In the genomic region with DNA sequence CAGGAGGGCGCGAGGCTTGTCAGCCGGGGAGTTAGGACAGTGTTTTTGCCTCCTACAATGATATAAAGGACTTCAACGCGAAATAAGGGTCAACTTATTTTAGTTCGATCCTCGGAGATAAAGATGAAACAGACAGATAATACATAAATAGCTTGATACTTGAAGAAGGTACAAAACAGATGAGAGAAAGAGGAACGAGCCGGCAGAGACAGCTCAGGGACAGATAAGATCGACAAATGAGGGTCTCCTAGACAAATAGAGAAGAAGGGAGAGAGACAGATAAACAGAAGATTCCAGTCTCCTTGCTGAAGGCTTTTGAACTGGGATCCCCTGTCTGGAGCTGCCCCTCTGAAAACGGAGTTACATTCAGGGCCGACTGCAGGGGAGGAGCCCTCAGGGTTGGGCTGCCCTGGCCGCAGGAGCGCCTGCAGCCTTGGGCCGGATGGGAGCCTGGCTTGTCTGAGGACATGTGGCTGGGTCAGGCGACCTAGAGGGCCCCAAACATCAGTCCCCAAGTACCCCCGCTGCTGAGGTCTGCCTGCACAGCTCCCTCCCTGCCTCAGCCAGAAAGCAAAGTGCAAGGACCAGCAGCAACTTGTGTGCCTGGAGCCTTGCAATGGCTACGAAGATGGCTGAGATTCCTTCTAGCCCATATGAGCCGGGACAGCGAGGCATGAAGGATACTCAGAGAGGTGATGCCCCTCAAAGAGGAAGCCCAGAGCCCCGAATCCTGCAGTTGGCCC, we compare ENCODE assay signal across 12 cellular contexts. TPM values are rescaled to one million over a fixed set of nuclear protein-coding genes. Genes with fewer than 3 reads are reported as not detected.
DNase-seq lines count a peak whose midpoint lies in the region; ATAC-seq and TF ChIP-seq lines count a peak whose summit lies in the region.
"Had no signal": no experiment of that assay in that cellular context is flagged by ENCODE, and none has a peak within 500 bp of the region (broad histone marks: within the 10 kb centered on the region; RNA-seq: fewer than 3 reads in every experiment).

No MANE protein-coding gene starts in this region.

- H3K36me3 Mint-ChIP-seq in T-helper 1 cell treated with Interleukin-12 subunit alpha and Interleukin-12 subunit beta and Interleukin-4 antibody, amounts not matched to agents 30 μg/mL and 1 μg/mL, for 36 hours (ENCODE audit: low read depth): peaks cover 4% of the 10 kb centered on the region
- H3K36me3 Mint-ChIP-seq in IgD-negative memory B cell (no peaks in the 10 kb centered on the region), osteocyte (ENCODE audit: unreplicated experiment) (peaks cover 3% of the 10 kb centered on the region)
- H3K36me3 Mint-ChIP-seq in activated naive CD8-positive, alpha-beta T cell treated with anti-CD3 and anti-CD28 coated beads for 36 hours: peaks cover 2% of the 10 kb centered on the region

- H3K27ac Mint-ChIP-seq in T-helper 1 cell treated with Interleukin-12 subunit alpha and Interleukin-12 subunit beta and Interleukin-4 antibody, amounts not matched to agents 30 μg/mL and 1 μg/mL, for 36 hours: peak overlapping the region; percentile 69
- H3K27ac Mint-ChIP-seq in IgD-negative memory B cell: peak overlapping the region; percentile 76 to 99 (median 98)
- H3K27ac Mint-ChIP-seq in activated naive CD8-positive, alpha-beta T cell treated with anti-CD3 and anti-CD28 coated beads for 36 hours: no peak overlapping the region
- H3K27ac Mint-ChIP-seq in osteocyte (ENCODE audit: unreplicated experiment): no peak overlapping the region

- peaks cover 80% of the 10 kb centered on the region for H3K27me3 Mint-ChIP-seq in T-helper 1 cell treated with Interleukin-12 subunit alpha and Interleukin-12 subunit beta and Interleukin-4 antibody, amounts not matched to agents 30 μg/mL and 1 μg/mL, for 36 hours (ENCODE audit: low read depth)
- H3K27me3 Mint-ChIP-seq in IgD-negative memory B cell: peaks cover 63% of the 10 kb centered on the region
- H3K27me3 Mint-ChIP-seq in activated naive CD8-positive, alpha-beta T cell treated with anti-CD3 and anti-CD28 coated beads for 36 hours: peaks cover 82% of the 10 kb centered on the region
- H3K27me3 Mint-ChIP-seq in osteocyte (ENCODE audit: unreplicated experiment): peaks cover 73% of the 10 kb centered on the region

- ATAC-seq in HG02763 (IDR thresholded peaks at IDR 0.05; ENCODE audit: unreplicated experiment): no peak

- DNase-seq in T-helper 1 cell: no peak
- DNase-seq in activated naive CD8-positive, alpha-beta T cell treated with anti-CD3 and anti-CD28 coated beads for 36 hours: no peak
- no peak for DNase-seq in osteocyte (ENCODE audit: extremely low spot score, unreplicated experiment)
- DNase-seq in NOMO-1 treated with DMSO at 0.1 percent for 48 hours (lab: John Stamatoyannopoulos, UW; ENCODE audit: unreplicated experiment): no peak
- no peak for DNase-seq in stimulated activated CD4-positive, alpha-beta T cell treated with anti-CD3 and anti-CD28 coated beads, Interleukin-4, amount 100 ng/mL, for 24 hours
- DNase-seq: Right ventricle myocardium superior had no signal

- H3K9me3 Mint-ChIP-seq in T-helper 1 cell treated with Interleukin-12 subunit alpha and Interleukin-12 subunit beta and Interleukin-4 antibody, amounts not matched to agents 30 μg/mL and 1 μg/mL, for 36 hours: no peaks in the 10 kb centered on the region
- H3K9me3 Mint-ChIP-seq in IgD-negative memory B cell (peaks cover 0 to 8% (median 4%) of the 10 kb centered on the region in 3 donors), osteocyte (ENCODE audit: unreplicated experiment) (no peaks in the 10 kb centered on the region)
- H3K9me3 Mint-ChIP-seq in activated naive CD8-positive, alpha-beta T cell treated with anti-CD3 and anti-CD28 coated beads for 36 hours: no peaks in the 10 kb centered on the region

- TF ChIP-seq CTCF in osteocyte (IDR thresholded peaks at IDR 0.05): no peak

- peaks cover 22% of the 10 kb centered on the region for H3K4me1 Mint-ChIP-seq in T-helper 1 cell treated with Interleukin-12 subunit alpha and Interleukin-12 subunit beta and Interleukin-4 antibody, amounts not matched to agents 30 μg/mL and 1 μg/mL, for 36 hours (ENCODE audit: low read depth)
- H3K4me1 Mint-ChIP-seq in IgD-negative memory B cell: peaks cover 16 to 26% (median 19%) of the 10 kb centered on the region in 3 donors
- H3K4me1 Mint-ChIP-seq in activated naive CD8-positive, alpha-beta T cell treated with anti-CD3 and anti-CD28 coated beads for 36 hours: peaks cover 46% of the 10 kb centered on the region
- peaks cover 42% of the 10 kb centered on the region for H3K4me1 Mint-ChIP-seq in osteocyte (ENCODE audit: unreplicated experiment)

- peak overlapping the region; percentile 67 for H3K4me3 Mint-ChIP-seq in T-helper 1 cell treated with Interleukin-12 subunit alpha and Interleukin-12 subunit beta and Interleukin-4 antibody, amounts not matched to agents 30 μg/mL and 1 μg/mL, for 36 hours
- H3K4me3 Mint-ChIP-seq in IgD-negative memory B cell (peak overlapping the region; percentile 80 to 94 (median 92)), osteocyte (ENCODE audit: unreplicated experiment) (peak overlapping the region; percentile 66)
- H3K4me3 Mint-ChIP-seq in activated naive CD8-positive, alpha-beta T cell treated with anti-CD3 and anti-CD28 coated beads for 36 hours: peak overlapping the region; percentile 82

RNA-seq across cellular contexts. Expression of gene SKOR1, which starts 1.0 kb away (rescaled TPM):
- not detected for polyA plus RNA-seq in IgD-negative memory B cell
- total RNA-seq in activated naive CD8-positive, alpha-beta T cell treated with anti-CD3 and anti-CD28 coated beads for 36 hours: under 1 TPM; 0.16 to 0.30 TPM
- 0.42 and 0.48 TPM in 2 replicates for total RNA-seq in osteocyte
- total RNA-seq: glomerular endothelial cell had no signal

RNA-seq across cellular contexts. Expression of gene RNU6-1, which starts 15.5 kb away (rescaled TPM):
- polyA plus RNA-seq in IgD-negative memory B cell: not detected
- not detected for total RNA-seq in activated naive CD8-positive, alpha-beta T cell treated with anti-CD3 and anti-CD28 coated beads for 36 hours
- not detected in 2 replicates for total RNA-seq in osteocyte
- total RNA-seq: glomerular endothelial cell, lung, Right ventricle myocardium superior, sigmoid colon had no signal
- polyA plus RNA-seq: lung, sigmoid colon had no signal

Comparison
In these comparisons a context has a peak if more than half of its experiments do, and no peak if none do; other contexts are left out.
1. H3K27ac Mint-ChIP-seq: peak in T-helper 1 cell treated with Interleukin-12 subunit alpha and Interleukin-12 subunit beta and Interleukin-4 antibody, amounts not matched to agents 30 μg/mL and 1 μg/mL, for 36 hours (single experiment) and IgD-negative memory B cell (3 of 3); none in activated naive CD8-positive, alpha-beta T cell treated with anti-CD3 and anti-CD28 coated beads for 36 hours (single experiment) and osteocyte (single experiment).
2. Peak in every context shown above with its lines, with median percentiles within 50 percentile points of each other: H3K4me3 Mint-ChIP-seq.